Comparison of ENCODE assay signal across 1 cellular context in the genomic region with DNA sequence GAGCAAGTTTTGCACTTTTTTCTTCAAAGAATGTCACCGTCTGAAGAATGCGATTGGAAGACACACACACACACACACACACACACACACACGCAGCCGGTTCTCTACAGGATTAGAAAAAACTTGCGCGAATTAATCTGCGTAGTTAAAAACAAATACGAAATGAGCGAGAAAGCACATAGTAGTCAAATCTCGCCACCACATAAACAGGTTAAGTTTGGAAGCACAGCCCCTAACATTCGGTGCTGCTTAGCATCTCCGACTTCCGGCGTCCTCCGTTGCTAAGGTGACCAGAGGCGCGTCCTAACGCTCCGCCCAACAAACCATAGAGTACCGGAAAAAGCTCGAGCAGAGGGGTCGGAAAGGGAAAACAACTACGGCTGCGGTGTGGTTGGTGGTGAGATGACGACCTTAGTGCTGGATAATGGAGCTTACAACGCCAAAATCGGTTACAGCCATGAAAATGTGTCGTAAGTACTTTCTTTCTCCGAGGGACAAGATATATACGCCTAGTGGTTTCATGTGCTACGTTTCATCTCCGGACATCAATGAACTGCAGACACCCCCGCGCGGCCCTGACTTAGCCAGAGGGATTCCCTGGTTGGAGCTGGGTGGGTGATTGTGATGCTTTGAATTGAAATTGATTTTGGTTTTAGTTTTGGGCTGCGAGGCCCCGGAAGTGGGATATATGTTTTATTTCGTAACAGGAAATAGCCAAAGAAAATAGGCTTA.
TF ChIP-seq lines count a peak whose summit lies in the region.

A gene (plus strand): TSS at position 366 of the 732 bp plus-strand sequence. CDS start 37 bp downstream, at position 403.

TF ChIP-seq in WTC11, 78 proteins besides CTCF, POLR2A, EP300 and RAD21 (continued from another document):
- TF ChIP-seq, protein P1, sequence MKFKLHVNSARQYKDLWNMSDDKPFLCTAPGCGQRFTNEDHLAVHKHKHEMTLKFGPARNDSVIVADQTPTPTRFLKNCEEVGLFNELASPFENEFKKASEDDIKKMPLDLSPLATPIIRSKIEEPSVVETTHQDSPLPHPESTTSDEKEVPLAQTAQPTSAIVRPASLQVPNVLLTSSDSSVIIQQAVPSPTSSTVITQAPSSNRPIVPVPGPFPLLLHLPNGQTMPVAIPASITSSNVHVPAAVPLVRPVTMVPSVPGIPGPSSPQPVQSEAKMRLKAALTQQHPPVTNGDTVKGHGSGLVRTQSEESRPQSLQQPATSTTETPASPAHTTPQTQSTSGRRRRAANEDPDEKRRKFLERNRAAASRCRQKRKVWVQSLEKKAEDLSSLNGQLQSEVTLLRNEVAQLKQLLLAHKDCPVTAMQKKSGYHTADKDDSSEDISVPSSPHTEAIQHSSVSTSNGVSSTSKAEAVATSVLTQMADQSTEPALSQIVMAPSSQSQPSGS (CRISPR knock-in tag; IDR thresholded peaks at IDR 0.05; ENCODE audit: borderline replicate concordance, low read depth), result no peak
- peak; percentile 53; the same call in 1 of the 2 replicates for TF ChIP-seq NFE2L1 (CRISPR knock-in tag; IDR thresholded peaks at IDR 0.05)
- no peak for TF ChIP-seq RORB (CRISPR knock-in tag; IDR thresholded peaks at IDR 0.05)
- no peak for TF ChIP-seq OVOL2 (CRISPR knock-in tag; IDR thresholded peaks at IDR 0.05; ENCODE audit: borderline replicate concordance)
- peak; percentile 89; the same call in 1 of the 2 replicates for TF ChIP-seq TEAD1 (CRISPR knock-in tag; IDR thresholded peaks at IDR 0.05)
- TF ChIP-seq, protein P2, sequence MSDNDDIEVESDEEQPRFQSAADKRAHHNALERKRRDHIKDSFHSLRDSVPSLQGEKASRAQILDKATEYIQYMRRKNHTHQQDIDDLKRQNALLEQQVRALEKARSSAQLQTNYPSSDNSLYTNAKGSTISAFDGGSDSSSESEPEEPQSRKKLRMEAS (CRISPR knock-in tag; IDR thresholded peaks at IDR 0.05), result peak; percentile 66; the same call in 1 of the 2 replicates
- no peak for TF ChIP-seq TEAD4 (CRISPR knock-in tag; IDR thresholded peaks at IDR 0.05)
- TF ChIP-seq, protein P3, sequence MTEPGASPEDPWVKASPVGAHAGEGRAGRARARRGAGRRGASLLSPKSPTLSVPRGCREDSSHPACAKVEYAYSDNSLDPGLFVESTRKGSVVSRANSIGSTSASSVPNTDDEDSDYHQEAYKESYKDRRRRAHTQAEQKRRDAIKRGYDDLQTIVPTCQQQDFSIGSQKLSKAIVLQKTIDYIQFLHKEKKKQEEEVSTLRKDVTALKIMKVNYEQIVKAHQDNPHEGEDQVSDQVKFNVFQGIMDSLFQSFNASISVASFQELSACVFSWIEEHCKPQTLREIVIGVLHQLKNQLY (CRISPR knock-in tag; IDR thresholded peaks at IDR 0.05), result no peak
- TF ChIP-seq EMX1 (CRISPR knock-in tag; IDR thresholded peaks at IDR 0.05), result no peak
- TF ChIP-seq, protein P4, sequence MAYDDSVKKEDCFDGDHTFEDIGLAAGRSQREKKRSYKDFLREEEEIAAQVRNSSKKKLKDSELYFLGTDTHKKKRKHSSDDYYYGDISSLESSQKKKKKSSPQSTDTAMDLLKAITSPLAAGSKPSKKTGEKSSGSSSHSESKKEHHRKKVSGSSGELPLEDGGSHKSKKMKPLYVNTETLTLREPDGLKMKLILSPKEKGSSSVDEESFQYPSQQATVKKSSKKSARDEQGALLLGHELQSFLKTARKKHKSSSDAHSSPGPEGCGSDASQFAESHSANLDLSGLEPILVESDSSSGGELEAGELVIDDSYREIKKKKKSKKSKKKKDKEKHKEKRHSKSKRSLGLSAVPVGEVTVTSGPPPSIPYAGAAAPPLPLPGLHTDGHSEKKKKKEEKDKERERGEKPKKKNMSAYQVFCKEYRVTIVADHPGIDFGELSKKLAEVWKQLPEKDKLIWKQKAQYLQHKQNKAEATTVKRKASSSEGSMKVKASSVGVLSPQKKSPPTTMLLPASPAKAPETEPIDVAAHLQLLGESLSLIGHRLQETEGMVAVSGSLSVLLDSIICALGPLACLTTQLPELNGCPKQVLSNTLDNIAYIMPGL (CRISPR knock-in tag; IDR thresholded peaks at IDR 0.05), result no peak
